1 cellular context compared by ENCODE assay signal in the genomic region with DNA sequence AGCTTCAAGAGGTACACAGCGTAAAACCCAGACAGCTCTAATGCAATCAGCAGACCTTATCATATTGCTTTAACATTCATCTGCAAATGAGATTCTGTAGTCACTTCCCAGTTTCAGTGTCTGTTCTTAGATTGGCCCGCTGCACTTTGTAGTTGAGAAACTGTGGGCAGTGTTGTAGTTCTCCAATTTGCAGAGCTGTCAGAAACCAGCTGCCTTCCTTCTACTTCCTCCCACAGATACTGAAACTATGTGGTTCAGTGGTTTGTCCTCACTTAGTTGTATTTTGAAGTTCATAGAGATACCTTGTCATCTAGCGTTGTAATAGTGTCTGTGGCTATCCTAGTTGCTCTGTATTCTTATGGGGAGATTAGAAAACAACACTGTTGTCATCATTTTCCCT.
TF ChIP-seq lines count a peak whose summit lies in the region.

No MANE protein-coding gene starts in this region.

TF ChIP-seq in SK-N-SH treated with all-trans-retinoic acid at 6 μM for 48 hours, 23 proteins besides CTCF, POLR2A, EP300 and RAD21 (continued from another document):
- TF ChIP-seq, protein P1, sequence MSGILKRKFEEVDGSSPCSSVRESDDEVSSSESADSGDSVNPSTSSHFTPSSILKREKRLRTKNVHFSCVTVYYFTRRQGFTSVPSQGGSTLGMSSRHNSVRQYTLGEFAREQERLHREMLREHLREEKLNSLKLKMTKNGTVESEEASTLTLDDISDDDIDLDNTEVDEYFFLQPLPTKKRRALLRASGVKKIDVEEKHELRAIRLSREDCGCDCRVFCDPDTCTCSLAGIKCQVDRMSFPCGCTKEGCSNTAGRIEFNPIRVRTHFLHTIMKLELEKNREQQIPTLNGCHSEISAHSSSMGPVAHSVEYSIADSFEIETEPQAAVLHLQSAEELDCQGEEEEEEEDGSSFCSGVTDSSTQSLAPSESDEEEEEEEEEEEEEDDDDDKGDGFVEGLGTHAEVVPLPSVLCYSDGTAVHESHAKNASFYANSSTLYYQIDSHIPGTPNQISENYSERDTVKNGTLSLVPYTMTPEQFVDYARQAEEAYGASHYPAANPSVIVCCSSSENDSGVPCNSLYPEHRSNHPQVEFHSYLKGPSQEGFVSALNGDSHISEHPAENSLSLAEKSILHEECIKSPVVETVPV (CRISPR knock-in tag; IDR thresholded peaks at IDR 0.05): no peak
- TF ChIP-seq ISL1 (CRISPR knock-in tag; IDR thresholded peaks at IDR 0.05): no peak
- TF ChIP-seq ZC3H10 (CRISPR knock-in tag; IDR thresholded peaks at IDR 0.05): no peak
- TF ChIP-seq TOX (CRISPR knock-in tag; IDR thresholded peaks at IDR 0.05; ENCODE audit: borderline replicate concordance): no peak
